11 cellular contexts compared by ENCODE assay signal in genomic region chr13:46759861-46760260, GRCh38. TPM values are rescaled to one million over a fixed set of nuclear protein-coding genes. Genes with fewer than 3 reads are reported as not detected.
DNase-seq lines count a peak whose midpoint lies in the region; ATAC-seq and TF ChIP-seq lines count a peak whose summit lies in the region.
"Had no signal": no experiment of that assay in that cellular context is flagged by ENCODE, and none has a peak within 500 bp of the region (broad histone marks: within the 10 kb centered on the region; RNA-seq: fewer than 3 reads in every experiment).

No MANE protein-coding gene starts in this region.

- no peaks in the 10 kb centered on the region for H3K36me3 ChIP-seq in DOHH2 (ENCODE audit: control insufficient read depth, low read length)
- no peaks in the 10 kb centered on the region for H3K36me3 ChIP-seq in osteoblast (ENCODE audit: insufficient read depth, low read length)
- no peaks in the 10 kb centered on the region for H3K36me3 ChIP-seq in Peyer's patch
- H3K36me3 ChIP-seq: ovary had no signal

- H3K27ac ChIP-seq in DOHH2 (ENCODE audit: low read depth, low read length) (no peak overlapping the region), epithelial cell of prostate (no peak overlapping the region), osteoblast (ENCODE audit: low read depth, low read length) (no peak overlapping the region), Peyer's patch (peak overlapping the region in 1 of 4 donors; percentile 25)
- H3K27ac ChIP-seq: ovary had no signal

- H3K36me3 Mint-ChIP-seq in activated CD4-positive, alpha-beta T cell treated with anti-CD3 and anti-CD28 coated beads, Interleukin-2, amount 10 ng/mL, durations not matched to agents 7 days and 5 days (ENCODE audit: low read depth): peaks cover 1% of the 10 kb centered on the region

- DNase-seq in NOMO-1 treated with DMSO at 0.1 percent for 48 hours (lab: John Stamatoyannopoulos, UW; ENCODE audit: unreplicated experiment): peak; percentile 77
- peak; percentile 14 for DNase-seq in epithelial cell of prostate (ENCODE audit: low read depth, low spot score)
- no peak for DNase-seq in osteoblast (ENCODE audit: insufficient read length, low spot score, missing footprints)
- no peak for DNase-seq in activated CD4-positive, alpha-beta T cell treated with anti-CD3 and anti-CD28 coated beads, Interleukin-2, amount 10 ng/mL, durations not matched to agents 7 days and 5 days
- DNase-seq in Peyer's patch: no peak
- DNase-seq: NCI-H1436 treated with DMSO at 0.1 percent for 48 hours, OCI-M1, ovary had no signal

- CTCF ChIA-PET in activated CD4-positive, alpha-beta T cell treated with anti-CD3 and anti-CD28 coated beads, Interleukin-2, amount 10 ng/mL, durations not matched to agents 7 days and 5 days (lab: Charles Lee): no interaction called here

- 0 out of 2 replicates have a peak, but pooled peaks cover 4% of the 10 kb centered on the region for H3F3A ChIP-seq in DOHH2 (ENCODE audit: control insufficient read depth, insufficient read depth)

- H2AFZ ChIP-seq in osteoblast (ENCODE audit: low read length): peak overlapping the region; percentile 67

- H3K27me3 Mint-ChIP-seq in activated CD4-positive, alpha-beta T cell treated with anti-CD3 and anti-CD28 coated beads, Interleukin-2, amount 10 ng/mL, durations not matched to agents 7 days and 5 days: peaks cover 1% of the 10 kb centered on the region

- no peaks in the 10 kb centered on the region for H4K20me1 ChIP-seq in DOHH2 (ENCODE audit: control insufficient read depth, insufficient read depth, low read depth, low read length)
- H4K20me1 ChIP-seq in osteoblast (ENCODE audit: insufficient read depth, low read length): no peaks in the 10 kb centered on the region

- H3K9me3 ChIP-seq in DOHH2 (ENCODE audit: control insufficient read depth, insufficient read depth, low read length) (no peaks in the 10 kb centered on the region), osteoblast (ENCODE audit: low read depth, low read length) (no peaks in the 10 kb centered on the region), Peyer's patch (no peaks in the 10 kb centered on the region)
- H3K9me3 ChIP-seq: ovary had no signal

- 0 out of 2 replicates have a peak overlapping the region, but pooled peaks have one; percentile 12 for H3K4me3 ChIP-seq in DOHH2 (ENCODE audit: low read length)
- H3K4me3 ChIP-seq in osteoblast (ENCODE audit: insufficient read depth, low read length): no peak overlapping the region
- H3K4me3 ChIP-seq in Peyer's patch: no peak overlapping the region
- H3K4me3 ChIP-seq: ovary had no signal

- H3K79me2 ChIP-seq in DOHH2 (ENCODE audit: control insufficient read depth, low read length) (no peaks in the 10 kb centered on the region), osteoblast (ENCODE audit: insufficient read depth, low read length) (no peaks in the 10 kb centered on the region)

- H3K4me1 ChIP-seq in DOHH2 (ENCODE audit: control insufficient read depth, low read length): peaks cover 20% of the 10 kb centered on the region
- H3K4me1 ChIP-seq in osteoblast (ENCODE audit: insufficient read depth, low read length): peaks cover 19% of the 10 kb centered on the region
- peaks cover 0 to 4% (median 0%) of the 10 kb centered on the region in 4 donors for H3K4me1 ChIP-seq in Peyer's patch

- TF ChIP-seq CTCF in DOHH2 (IDR thresholded peaks at IDR 0.05; ENCODE audit: low read depth, low read length, poor library complexity, severe bottlenecking) (no peak), osteoblast (IDR thresholded peaks at IDR 0.05; ENCODE audit: extremely low read depth, low read depth, low read length) (no peak), Peyer's patch (IDR thresholded peaks at IDR 0.05) (no peak)

- H3K4me2 ChIP-seq in DOHH2 (ENCODE audit: low read length) (peak overlapping the region; percentile 47), osteoblast (ENCODE audit: insufficient read depth, low read length) (no peak overlapping the region)

- no peaks in the 10 kb centered on the region for H3K9me3 Mint-ChIP-seq in activated CD4-positive, alpha-beta T cell treated with anti-CD3 and anti-CD28 coated beads, Interleukin-2, amount 10 ng/mL, durations not matched to agents 7 days and 5 days

- POLR2A ChIA-PET in activated CD4-positive, alpha-beta T cell treated with anti-CD3 and anti-CD28 coated beads, Interleukin-2, amount 10 ng/mL, durations not matched to agents 7 days and 5 days (lab: Charles Lee): no interaction called here

- H3K27me3 ChIP-seq in DOHH2 (ENCODE audit: control insufficient read depth, low read length) (no peaks in the 10 kb centered on the region), osteoblast (ENCODE audit: insufficient read depth, low read length) (no peaks in the 10 kb centered on the region), Peyer's patch (no peaks in the 10 kb centered on the region)
- H3K27me3 ChIP-seq: ovary had no signal

- H3K4me1 Mint-ChIP-seq in activated CD4-positive, alpha-beta T cell treated with anti-CD3 and anti-CD28 coated beads, Interleukin-2, amount 10 ng/mL, durations not matched to agents 7 days and 5 days: peaks cover 8% of the 10 kb centered on the region

- no peaks in the 10 kb centered on the region for H3K9me2 ChIP-seq in DOHH2 (replicated peaks; ENCODE audit: control insufficient read depth, low read length)

- ATAC-seq in GM19455 (IDR thresholded peaks at IDR 0.05; ENCODE audit: unreplicated experiment) (no peak), GM21447 (IDR thresholded peaks at IDR 0.05; ENCODE audit: unreplicated experiment) (no peak)

- no peak for TF ChIP-seq POLR2A in Peyer's patch (IDR thresholded peaks at IDR 0.05)

- no peak overlapping the region for H3K4me3 Mint-ChIP-seq in activated CD4-positive, alpha-beta T cell treated with anti-CD3 and anti-CD28 coated beads, Interleukin-2, amount 10 ng/mL, durations not matched to agents 7 days and 5 days

- H3K27ac Mint-ChIP-seq in activated CD4-positive, alpha-beta T cell treated with anti-CD3 and anti-CD28 coated beads, Interleukin-2, amount 10 ng/mL, durations not matched to agents 7 days and 5 days: no peak overlapping the region

RNA-seq across cellular contexts. Expression of gene ESD, which starts 37.1 kb away (rescaled TPM):
- total RNA-seq in osteoblast (130 and 141 TPM in 2 replicates), Peyer's patch (10 to 100 TPM; 52.7 to 76.7 (median 66.1) TPM)
- 100 to 1,000 TPM in 1 of 2 experiments, 10 to 100 TPM in 1; 94.7 to 109 TPM for total RNA-seq in activated CD4-positive, alpha-beta T cell treated with anti-CD3 and anti-CD28 coated beads, Interleukin-2, amount 10 ng/mL, durations not matched to agents 7 days and 5 days

Comparison
In these comparisons a context has a peak if more than half of its experiments do, and no peak if none do; other contexts are left out.
1. DNase-seq: peak in NOMO-1 treated with DMSO at 0.1 percent for 48 hours (single experiment) and epithelial cell of prostate (single experiment); none in osteoblast (single experiment), activated CD4-positive, alpha-beta T cell treated with anti-CD3 and anti-CD28 coated beads, Interleukin-2, amount 10 ng/mL, durations not matched to agents 7 days and 5 days (single experiment) and Peyer's patch (0 of 3).